In the genomic region with DNA sequence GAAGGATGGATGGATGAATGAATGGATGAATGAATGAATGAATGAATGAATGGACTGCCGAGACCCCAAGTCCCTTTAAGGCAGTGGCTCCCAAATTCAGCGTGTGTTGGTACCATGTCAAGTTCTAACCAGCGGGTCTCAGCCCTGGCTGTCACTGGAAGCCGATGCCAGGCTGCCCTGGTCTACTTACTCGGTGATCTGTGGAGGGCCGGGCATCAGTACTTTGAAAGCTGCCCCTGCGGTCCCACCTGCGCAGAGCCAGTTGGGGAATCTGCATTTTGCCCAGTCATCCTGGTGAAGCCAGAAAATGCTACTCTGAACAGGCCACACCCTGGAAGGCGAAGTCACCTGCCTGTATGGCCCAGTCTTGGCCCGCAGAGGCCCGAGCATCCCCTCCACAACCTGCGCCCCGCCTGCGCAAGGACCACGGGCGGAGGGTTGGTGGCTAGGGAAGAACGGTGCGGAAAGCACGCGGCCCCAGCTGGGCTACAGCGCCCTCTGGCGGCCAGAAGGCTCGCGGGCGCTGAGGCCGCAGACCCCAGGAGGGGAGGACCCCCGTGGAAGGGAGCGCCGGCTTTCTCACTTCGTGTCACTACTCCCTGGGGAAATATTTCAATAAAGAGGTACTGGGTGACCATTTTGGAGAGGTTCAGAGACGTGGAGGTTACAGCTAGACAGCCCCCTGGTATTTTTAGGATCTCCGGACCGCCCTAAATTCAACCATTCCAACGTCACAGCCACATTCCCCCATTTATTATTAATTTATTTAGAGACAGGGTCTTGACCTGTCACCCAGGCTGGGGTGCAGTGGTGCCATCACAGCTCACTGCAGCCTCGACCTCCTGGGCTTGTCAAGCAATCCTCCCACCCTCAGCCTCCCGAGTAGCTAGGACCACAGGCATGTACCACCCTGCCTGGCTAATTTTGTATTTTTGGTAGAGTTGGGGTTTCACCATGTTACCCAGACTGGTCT, we compare ENCODE assay signal across 1 cellular context.
TF ChIP-seq lines count a peak whose summit lies in the region.

No MANE protein-coding gene starts in this region.

TF ChIP-seq in HepG2, 621 proteins besides CTCF, POLR2A, EP300 and RAD21 (continued from another document and continues in another):
- TF ChIP-seq, protein P1, sequence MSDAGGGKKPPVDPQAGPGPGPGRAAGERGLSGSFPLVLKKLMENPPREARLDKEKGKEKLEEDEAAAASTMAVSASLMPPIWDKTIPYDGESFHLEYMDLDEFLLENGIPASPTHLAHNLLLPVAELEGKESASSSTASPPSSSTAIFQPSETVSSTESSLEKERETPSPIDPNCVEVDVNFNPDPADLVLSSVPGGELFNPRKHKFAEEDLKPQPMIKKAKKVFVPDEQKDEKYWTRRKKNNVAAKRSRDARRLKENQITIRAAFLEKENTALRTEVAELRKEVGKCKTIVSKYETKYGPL (CRISPR knock-in tag; IDR thresholded peaks at IDR 0.05): no peak
- TF ChIP-seq CHD4 (IDR thresholded peaks at IDR 0.05; ENCODE audit: borderline replicate concordance, low read length) (no peak), ZNF230 (CRISPR knock-in tag; IDR thresholded peaks at IDR 0.05) (no peak), ZFYVE20 (CRISPR knock-in tag; IDR thresholded peaks at IDR 0.05; ENCODE audit: borderline replicate concordance, low read depth) (no peak), DR1 (CRISPR knock-in tag; IDR thresholded peaks at IDR 0.05) (no peak), HNRNPH1 (optimal IDR thresholded peaks at IDR 0.05; ENCODE audit: low read depth, low read length) (no peak), MBNL3 (CRISPR knock-in tag; conservative IDR thresholded peaks at IDR 0.05) (no peak), REXO4 (CRISPR knock-in tag; IDR thresholded peaks at IDR 0.05; ENCODE audit: borderline replicate concordance) (no peak), KLF9 (CRISPR knock-in tag; IDR thresholded peaks at IDR 0.05; ENCODE audit: low read depth) (no peak), ZNF660 (CRISPR knock-in tag; IDR thresholded peaks at IDR 0.05; ENCODE audit: borderline replicate concordance, low read depth) (no peak), ONECUT2 (CRISPR knock-in tag; IDR thresholded peaks at IDR 0.05) (no peak), NPAS2 (CRISPR knock-in tag; IDR thresholded peaks at IDR 0.05; ENCODE audit: borderline replicate concordance) (no peak), ZNF784 (CRISPR knock-in tag; IDR thresholded peaks at IDR 0.05; ENCODE audit: borderline replicate concordance) (no peak), ZFP1 (CRISPR knock-in tag; IDR thresholded peaks at IDR 0.05) (no peak), KAT2B (IDR thresholded peaks at IDR 0.05; ENCODE audit: borderline replicate concordance, low read depth, low read length) (no peak), CHD2 (IDR thresholded peaks at IDR 0.05; ENCODE audit: low read depth, low read length) (no peak), HMG20A (CRISPR knock-in tag; IDR thresholded peaks at IDR 0.05; ENCODE audit: borderline replicate concordance) (no peak), DNMT3B (CRISPR knock-in tag; conservative IDR thresholded peaks at IDR 0.05) (no peak), NFYC (CRISPR knock-in tag; IDR thresholded peaks at IDR 0.05) (no peak), ZNF354B (CRISPR knock-in tag; IDR thresholded peaks at IDR 0.05) (no peak), FUBP1 (CRISPR knock-in tag; IDR thresholded peaks at IDR 0.05; ENCODE audit: borderline replicate concordance) (no peak), PRPF4 (IDR thresholded peaks at IDR 0.05; ENCODE audit: low read depth, low read length, poor library complexity, severe bottlenecking) (no peak), FOSL1 (CRISPR knock-in tag; IDR thresholded peaks at IDR 0.05; ENCODE audit: borderline replicate concordance) (no peak), PRMT3 (CRISPR knock-in tag; IDR thresholded peaks at IDR 0.05; ENCODE audit: borderline replicate concordance, low read depth) (no peak), CCAR2 (optimal IDR thresholded peaks at IDR 0.05; ENCODE audit: low read depth, low read length) (no peak), DMTF1 (CRISPR knock-in tag; IDR thresholded peaks at IDR 0.05) (no peak), ZNF276 (CRISPR knock-in tag; IDR thresholded peaks at IDR 0.05; ENCODE audit: low read depth) (no peak), ZNF451 (CRISPR knock-in tag; IDR thresholded peaks at IDR 0.05) (no peak), CEBPG (CRISPR knock-in tag; IDR thresholded peaks at IDR 0.05) (no peak), ZNF839 (CRISPR knock-in tag; IDR thresholded peaks at IDR 0.05; ENCODE audit: borderline replicate concordance) (no peak), TAF15 (IDR thresholded peaks at IDR 0.05; ENCODE audit: low read depth, low read length, poor library complexity, severe bottlenecking) (no peak), ZNF678 (CRISPR knock-in tag; IDR thresholded peaks at IDR 0.05) (no peak), HMGA1 (CRISPR knock-in tag; conservative IDR thresholded peaks at IDR 0.05) (no peak), ZNF883 (CRISPR knock-in tag; IDR thresholded peaks at IDR 0.05; ENCODE audit: not compliant biosample characterization) (no peak), ZFP36L1 (CRISPR knock-in tag; IDR thresholded peaks at IDR 0.05) (no peak), ZSCAN31 (CRISPR knock-in tag; IDR thresholded peaks at IDR 0.05; ENCODE audit: low read depth) (no peak), ZNF350 (CRISPR knock-in tag; IDR thresholded peaks at IDR 0.05; ENCODE audit: borderline replicate concordance, low read depth) (no peak; the same call in 1 of the 2 replicates), ELK4 (CRISPR knock-in tag; IDR thresholded peaks at IDR 0.05; ENCODE audit: borderline replicate concordance) (no peak)
- TF ChIP-seq, protein P2, sequence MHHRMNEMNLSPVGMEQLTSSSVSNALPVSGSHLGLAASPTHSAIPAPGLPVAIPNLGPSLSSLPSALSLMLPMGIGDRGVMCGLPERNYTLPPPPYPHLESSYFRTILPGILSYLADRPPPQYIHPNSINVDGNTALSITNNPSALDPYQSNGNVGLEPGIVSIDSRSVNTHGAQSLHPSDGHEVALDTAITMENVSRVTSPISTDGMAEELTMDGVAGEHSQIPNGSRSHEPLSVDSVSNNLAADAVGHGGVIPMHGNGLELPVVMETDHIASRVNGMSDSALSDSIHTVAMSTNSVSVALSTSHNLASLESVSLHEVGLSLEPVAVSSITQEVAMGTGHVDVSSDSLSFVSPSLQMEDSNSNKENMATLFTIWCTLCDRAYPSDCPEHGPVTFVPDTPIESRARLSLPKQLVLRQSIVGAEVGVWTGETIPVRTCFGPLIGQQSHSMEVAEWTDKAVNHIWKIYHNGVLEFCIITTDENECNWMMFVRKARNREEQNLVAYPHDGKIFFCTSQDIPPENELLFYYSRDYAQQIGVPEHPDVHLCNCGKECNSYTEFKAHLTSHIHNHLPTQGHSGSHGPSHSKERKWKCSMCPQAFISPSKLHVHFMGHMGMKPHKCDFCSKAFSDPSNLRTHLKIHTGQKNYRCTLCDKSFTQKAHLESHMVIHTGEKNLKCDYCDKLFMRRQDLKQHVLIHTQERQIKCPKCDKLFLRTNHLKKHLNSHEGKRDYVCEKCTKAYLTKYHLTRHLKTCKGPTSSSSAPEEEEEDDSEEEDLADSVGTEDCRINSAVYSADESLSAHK (CRISPR knock-in tag; IDR thresholded peaks at IDR 0.05; ENCODE audit: borderline replicate concordance): no peak
- TF ChIP-seq, protein P3, sequence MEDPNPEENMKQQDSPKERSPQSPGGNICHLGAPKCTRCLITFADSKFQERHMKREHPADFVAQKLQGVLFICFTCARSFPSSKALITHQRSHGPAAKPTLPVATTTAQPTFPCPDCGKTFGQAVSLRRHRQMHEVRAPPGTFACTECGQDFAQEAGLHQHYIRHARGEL (CRISPR knock-in tag; IDR thresholded peaks at IDR 0.05): no peak
- TF ChIP-seq, protein P4, sequence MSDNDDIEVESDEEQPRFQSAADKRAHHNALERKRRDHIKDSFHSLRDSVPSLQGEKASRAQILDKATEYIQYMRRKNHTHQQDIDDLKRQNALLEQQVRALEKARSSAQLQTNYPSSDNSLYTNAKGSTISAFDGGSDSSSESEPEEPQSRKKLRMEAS (IDR thresholded peaks at IDR 0.05): peak; percentile 73
- TF ChIP-seq, protein P5, sequence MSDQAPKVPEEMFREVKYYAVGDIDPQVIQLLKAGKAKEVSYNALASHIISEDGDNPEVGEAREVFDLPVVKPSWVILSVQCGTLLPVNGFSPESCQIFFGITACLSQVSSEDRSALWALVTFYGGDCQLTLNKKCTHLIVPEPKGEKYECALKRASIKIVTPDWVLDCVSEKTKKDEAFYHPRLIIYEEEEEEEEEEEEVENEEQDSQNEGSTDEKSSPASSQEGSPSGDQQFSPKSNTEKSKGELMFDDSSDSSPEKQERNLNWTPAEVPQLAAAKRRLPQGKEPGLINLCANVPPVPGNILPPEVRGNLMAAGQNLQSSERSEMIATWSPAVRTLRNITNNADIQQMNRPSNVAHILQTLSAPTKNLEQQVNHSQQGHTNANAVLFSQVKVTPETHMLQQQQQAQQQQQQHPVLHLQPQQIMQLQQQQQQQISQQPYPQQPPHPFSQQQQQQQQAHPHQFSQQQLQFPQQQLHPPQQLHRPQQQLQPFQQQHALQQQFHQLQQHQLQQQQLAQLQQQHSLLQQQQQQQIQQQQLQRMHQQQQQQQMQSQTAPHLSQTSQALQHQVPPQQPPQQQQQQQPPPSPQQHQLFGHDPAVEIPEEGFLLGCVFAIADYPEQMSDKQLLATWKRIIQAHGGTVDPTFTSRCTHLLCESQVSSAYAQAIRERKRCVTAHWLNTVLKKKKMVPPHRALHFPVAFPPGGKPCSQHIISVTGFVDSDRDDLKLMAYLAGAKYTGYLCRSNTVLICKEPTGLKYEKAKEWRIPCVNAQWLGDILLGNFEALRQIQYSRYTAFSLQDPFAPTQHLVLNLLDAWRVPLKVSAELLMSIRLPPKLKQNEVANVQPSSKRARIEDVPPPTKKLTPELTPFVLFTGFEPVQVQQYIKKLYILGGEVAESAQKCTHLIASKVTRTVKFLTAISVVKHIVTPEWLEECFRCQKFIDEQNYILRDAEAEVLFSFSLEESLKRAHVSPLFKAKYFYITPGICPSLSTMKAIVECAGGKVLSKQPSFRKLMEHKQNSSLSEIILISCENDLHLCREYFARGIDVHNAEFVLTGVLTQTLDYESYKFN (CRISPR knock-in tag; conservative IDR thresholded peaks at IDR 0.05): no peak
- TF ChIP-seq, protein P6, sequence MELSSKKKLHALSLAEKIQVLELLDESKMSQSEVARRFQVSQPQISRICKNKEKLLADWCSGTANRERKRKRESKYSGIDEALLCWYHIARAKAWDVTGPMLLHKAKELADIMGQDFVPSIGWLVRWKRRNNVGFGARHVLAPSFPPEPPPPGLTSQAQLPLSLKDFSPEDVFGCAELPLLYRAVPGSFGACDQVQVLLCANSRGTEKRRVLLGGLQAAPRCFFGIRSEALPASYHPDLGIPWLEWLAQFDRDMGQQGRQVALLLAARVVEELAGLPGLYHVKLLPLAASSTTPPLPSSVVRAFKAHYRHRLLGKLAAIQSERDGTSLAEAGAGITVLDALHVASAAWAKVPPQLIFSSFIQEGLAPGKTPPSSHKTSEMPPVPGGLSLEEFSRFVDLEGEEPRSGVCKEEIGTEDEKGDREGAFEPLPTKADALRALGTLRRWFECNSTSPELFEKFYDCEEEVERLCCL (CRISPR knock-in tag; IDR thresholded peaks at IDR 0.05; ENCODE audit: borderline replicate concordance): no peak
